In the genomic region with DNA sequence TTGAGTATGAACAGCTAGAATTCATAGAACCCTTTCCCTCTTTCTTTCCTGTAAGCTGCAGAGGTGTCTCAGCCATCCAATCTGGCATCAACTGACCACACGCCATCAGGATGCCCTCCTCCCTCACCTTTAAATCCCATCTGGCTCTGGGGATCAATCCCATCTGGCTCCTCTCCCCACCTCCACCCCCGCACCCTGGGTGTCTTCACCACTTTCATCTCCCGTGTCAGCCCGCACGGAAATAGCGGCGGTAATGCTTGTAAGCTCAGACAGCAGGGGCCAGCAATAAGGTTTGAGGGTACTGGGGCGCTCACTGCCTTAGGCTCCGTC, we compare ENCODE assay signal across 9 cellular contexts. TPM values are rescaled to one million over a fixed set of nuclear protein-coding genes. Genes with fewer than 3 reads are reported as not detected.
DNase-seq lines count a peak whose midpoint lies in the region; FAIRE-seq and TF ChIP-seq lines count a peak whose summit lies in the region.
"Had no signal": no experiment of that assay in that cellular context is flagged by ENCODE, and none has a peak within 500 bp of the region (broad histone marks: within the 10 kb centered on the region; RNA-seq: fewer than 3 reads in every experiment).

No MANE protein-coding gene starts in this region.

- H3K4ac ChIP-seq in H1 (replicated peaks; ENCODE audit: insufficient read length, low read depth, low read length), result no peak overlapping the region
- no peak overlapping the region for H3K4ac ChIP-seq in trophoblast cell (ENCODE audit: low read depth, low read length)

- H4K20me1 ChIP-seq in H1 (replicated peaks in 1 of 2; ENCODE audit: control insufficient read depth in 1 of 2, insufficient read depth in 2 of 2, low read length in 2 of 2), result peaks cover 0 to 2% of the 10 kb centered on the region in 2 experiments

- H2BK12ac ChIP-seq in H1 (ENCODE audit: low read depth, low read length) (no peak overlapping the region), trophoblast cell (ENCODE audit: low read length) (no peak overlapping the region)

- POLR2A ChIA-PET in H1 (lab: Charles Lee; ENCODE audit: partially characterized antibody), result interaction anchor here (0.6 to 14.9 kb wide), 19 partner anchors 7 to 131 kb away, joined by 3 to 190 read pairs (median 6); partner anchors contain the start of genes ABCB6, ANKZF1, ATG9A and CNPPD1

- H4K12ac ChIP-seq in trophoblast cell (ENCODE audit: low read depth, low read length), result no peak overlapping the region

- peak overlapping the region in 3 of 4 experiments; percentile 17 to 52 (median 20); a peak in 4 of 7 replicates for H3K9ac ChIP-seq in H1 (replicated peaks in 1 of 4; ENCODE audit: extremely low read depth in 1 of 4, low read depth in 3 of 4, low read length in 3 of 4)
- no peak overlapping the region for H3K9ac ChIP-seq in parathyroid adenoma
- H3K9ac ChIP-seq in trophoblast cell (ENCODE audit: low read length), result no peak overlapping the region

- peak overlapping the region; percentile 14; the same call in 1 of the 2 replicates for H2AFZ ChIP-seq in H1 (ENCODE audit: low read length)
- peak overlapping the region; percentile 72 for H2AFZ ChIP-seq in parathyroid adenoma
- no peak overlapping the region for H2AFZ ChIP-seq in trophoblast cell (ENCODE audit: insufficient read depth, low read length, poor library complexity)

- H4K91ac ChIP-seq in H1 (replicated peaks; ENCODE audit: insufficient read length, low read length) (no peak overlapping the region), trophoblast cell (ENCODE audit: low read depth, low read length) (no peak overlapping the region)

- H3K4me2 ChIP-seq in H1 (ENCODE audit: insufficient read depth in 1 of 2, low read depth in 2 of 2, low read length in 2 of 2) (peak overlapping the region; percentile 85 to 92), parathyroid adenoma (ENCODE audit: low read length) (peak overlapping the region; percentile 97), trophoblast cell (ENCODE audit: low read length) (no peak overlapping the region)

- H3K27ac ChIP-seq in SJCRH30 (peak overlapping the region; percentile 80), H1 (ENCODE audit: low read depth, low read length) (no peak overlapping the region), parathyroid adenoma (peak overlapping the region; percentile 75), trophoblast cell (ENCODE audit: low read depth, low read length) (no peak overlapping the region)

- FAIRE-seq in GM19239 (lab: Jason Lieb, UNC), result peak; percentile 62
- no peak for FAIRE-seq in H1 (lab: Jason Lieb, UNC)
- FAIRE-seq: TTC549 had no signal

- H3K27me3 ChIP-seq in SJCRH30 (peaks cover 4% of the 10 kb centered on the region; the same call in 1 of the 2 replicates), H1 (replicated peaks in 1 of 4; ENCODE audit: control insufficient read depth in 3 of 4, extremely low read depth in 1 of 4, insufficient read depth in 3 of 4, low read length in 3 of 4) (peaks cover 16 to 43% (median 35%) of the 10 kb centered on the region in 4 experiments), parathyroid adenoma (ENCODE audit: control insufficient read depth, insufficient read depth, low read length) (no peaks in the 10 kb centered on the region), trophoblast cell (ENCODE audit: insufficient read depth, low read length) (peaks cover 44% of the 10 kb centered on the region)

- CTCF ChIA-PET in H1 (lab: Charles Lee; ENCODE audit: partially characterized antibody), result interaction anchor here (0.6 to 6.6 kb wide), 14 partner anchors 9 to 116 kb away, joined by 3 to 118 read pairs (median 3); partner anchors contain the start of genes DNAJB2 and ZFAND2B

- peak overlapping the region; percentile 95; the same call in 1 of the 2 replicates for H2BK15ac ChIP-seq in H1 (ENCODE audit: low read length)

- no peak for TF ChIP-seq RAD21 in H1 (IDR thresholded peaks at IDR 0.05 in 1 of 2, conservative IDR thresholded peaks at IDR 0.05 in 1 of 2; ENCODE audit: low read depth in 2 of 2, low read length in 2 of 2)

- H2BK20ac ChIP-seq in H1 (ENCODE audit: low read length), result no peak overlapping the region

- H3K23ac ChIP-seq in H1 (ENCODE audit: insufficient read length), result no peak overlapping the region
- H3K23ac ChIP-seq in trophoblast cell (ENCODE audit: low read length), result no peak overlapping the region

- peak overlapping the region; percentile 84; the same call in 1 of the 2 replicates for H4K8ac ChIP-seq in H1 (ENCODE audit: extremely low read depth, insufficient read depth, low read length)
- H4K8ac ChIP-seq in trophoblast cell (ENCODE audit: low read depth, low read length), result no peak overlapping the region

- H3K79me1 ChIP-seq in H1 (ENCODE audit: low read depth, low read length) (peaks cover 2% of the 10 kb centered on the region; the same call in 1 of the 2 replicates), trophoblast cell (ENCODE audit: low read length) (no peaks in the 10 kb centered on the region)

- peaks cover 31% of the 10 kb centered on the region for H3K4me1 ChIP-seq in SJCRH30
- H3K4me1 ChIP-seq in H1 (replicated peaks in 1 of 4; ENCODE audit: control insufficient read depth in 3 of 4, insufficient read depth in 4 of 4, low read length in 3 of 4), result peaks cover 5 to 14% (median 9%) of the 10 kb centered on the region in 4 experiments
- peaks cover 30% of the 10 kb centered on the region for H3K4me1 ChIP-seq in parathyroid adenoma
- peaks cover 18 to 26% of the 10 kb centered on the region in 2 experiments for H3K4me1 ChIP-seq in trophoblast cell (ENCODE audit: control insufficient read depth in 1 of 2, insufficient read depth in 2 of 2, low read length in 2 of 2)

- H3K9me3 ChIP-seq in SJCRH30 (replicated peaks) (no peaks in the 10 kb centered on the region), H1 (ENCODE audit: insufficient read depth in 2 of 2, low read depth in 1 of 2, low read length in 1 of 2) (no peaks in the 10 kb centered on the region), parathyroid adenoma (ENCODE audit: control insufficient read depth, low read length) (no peaks in the 10 kb centered on the region), trophoblast cell (ENCODE audit: insufficient read depth, low read depth, low read length) (peaks cover 10% of the 10 kb centered on the region)

- H3K4me3 ChIP-seq in SJCRH30 (peak overlapping the region; percentile 68), H1 (ENCODE audit: extremely low read depth in 1 of 4, insufficient read depth in 2 of 4, low read depth in 3 of 4, low read length in 4 of 4) (peak overlapping the region; percentile 46 to 64 (median 57)), parathyroid adenoma (ENCODE audit: low read depth, low read length) (peak overlapping the region; percentile 73), trophoblast cell (ENCODE audit: low read depth, low read length) (no peak overlapping the region)

- no peak overlapping the region for H4K5ac ChIP-seq in H1 (ENCODE audit: insufficient read length, low read depth, low read length)

- H2BK120ac ChIP-seq in H1 (replicated peaks; ENCODE audit: low read depth, low read length), result no peak overlapping the region
- no peak overlapping the region for H2BK120ac ChIP-seq in trophoblast cell (ENCODE audit: insufficient read depth, low read length, poor library complexity)

- H2BK5ac ChIP-seq in H1 (ENCODE audit: low read depth, low read length) (peak overlapping the region; percentile 44; the same call in 1 of the 2 replicates), trophoblast cell (ENCODE audit: low read depth, low read length, poor library complexity) (no peak overlapping the region)

- DNase-seq in GM19239 (ENCODE audit: insufficient read length, low spot score) (no peak), SJCRH30 (no peak), H1 (ENCODE audit: low read depth in 1 of 2, low spot score in 2 of 2) (no peak), trophoblast cell (no peak), NK-92 (lab: John Stamatoyannopoulos, UW; ENCODE audit: unreplicated experiment) (no peak), GM19238 (ENCODE audit: insufficient read length, low spot score) (no peak), SHP77 treated with DMSO at 0.1 percent for 48 hours (lab: John Stamatoyannopoulos, UW) (no peak)

- no peak for TF ChIP-seq POLR2A in H1 (IDR thresholded peaks at IDR 0.05; ENCODE audit: control extremely low read depth in 1 of 2, low read depth in 2 of 2, low read length in 2 of 2)

- WGBS in H1 (ENCODE audit: extremely low coverage in 1 of 2, insufficient coverage in 1 of 2, insufficient read length in 1 of 2, insufficient replicate concordance in 2 of 2, low coverage in 1 of 2, low lambda C conversion rate in 2 of 2, missing lambda C conversion rate in 1 of 2), 2 experiments, result 7% methylated on average over 9 of the region's 9 CpGs; no CpG with 5 or more reads in 1 of the 2 experiments
- WGBS in trophoblast cell (ENCODE audit: extremely low coverage, insufficient coverage, insufficient read length), result no CpG with 5 or more reads among the region's 9 CpGs

- peaks cover 3% of the 10 kb centered on the region for H3K36me3 ChIP-seq in SJCRH30
- peaks cover 0 to 9% (median 5%) of the 10 kb centered on the region in 4 experiments; a peak in 4 of 8 replicates for H3K36me3 ChIP-seq in H1 (ENCODE audit: control insufficient read depth in 2 of 4, insufficient read depth in 4 of 4, low read length in 3 of 4)
- H3K36me3 ChIP-seq in parathyroid adenoma (ENCODE audit: control insufficient read depth, insufficient read depth, low read length), result no peaks in the 10 kb centered on the region
- H3K36me3 ChIP-seq in trophoblast cell (ENCODE audit: control insufficient read depth in 1 of 2, insufficient read depth in 2 of 2, low read length in 2 of 2), result peaks cover 6 to 10% of the 10 kb centered on the region in 2 experiments

- H2AK5ac ChIP-seq in H1 (ENCODE audit: low read depth, low read length), result no peak overlapping the region
- H2AK5ac ChIP-seq in trophoblast cell (ENCODE audit: low read length), result no peak overlapping the region

- peaks cover 17% of the 10 kb centered on the region for H3K23me2 ChIP-seq in H1 (ENCODE audit: low read depth, low read length)

- H3K18ac ChIP-seq in H1 (ENCODE audit: extremely low read depth, low read length), result peak overlapping the region; percentile 25
- no peak overlapping the region for H3K18ac ChIP-seq in trophoblast cell (ENCODE audit: low read length)

- no peak overlapping the region for H3K14ac ChIP-seq in H1 (ENCODE audit: insufficient read length)
- H3K14ac ChIP-seq in trophoblast cell (ENCODE audit: low read length), result no peak overlapping the region

- TF ChIP-seq EP300 in H1 (IDR thresholded peaks at IDR 0.05; ENCODE audit: borderline replicate concordance in 1 of 2, low read depth in 2 of 2, low read length in 2 of 2), result no peak

- H3K56ac ChIP-seq in H1 (replicated peaks; ENCODE audit: insufficient read length, low read depth, low read length), result no peak overlapping the region

- H3K79me2 ChIP-seq in H1 (ENCODE audit: control insufficient read depth in 1 of 2, insufficient read depth in 2 of 2, low read length in 2 of 2) (no peaks in the 10 kb centered on the region), parathyroid adenoma (peaks cover 2% of the 10 kb centered on the region), trophoblast cell (ENCODE audit: control insufficient read depth, insufficient read depth, low read length, poor library complexity) (no peaks in the 10 kb centered on the region)

- TF ChIP-seq CTCF in H1 (IDR thresholded peaks at IDR 0.05; ENCODE audit: control extremely low read depth in 1 of 3, insufficient read depth in 1 of 3, low read depth in 1 of 3, low read length in 3 of 3) (no peak), parathyroid adenoma (IDR thresholded peaks at IDR 0.05) (no peak)

RNA-seq across cellular contexts. Expression of gene TUBA4B, which starts 0.5 kb away (rescaled TPM):
- total RNA-seq in SJCRH30 (2014; rRNA removed; shearing (Covaris generic)), result 0.08 TPM in 1 of 2 replicates, not detected in the other
- 0.24 TPM in 1 of 2 replicates, not detected in the other for total RNA-seq in H1 (2021; fragmentation: NEBNext Ultra II Directional; extraction: Animal tissue kit (Norgen Biotek cat#: 25700))
- 0.08 and 0.25 TPM in 2 replicates for polyA plus RNA-seq in H1 (2011; rRNA removed)
- polyA plus RNA-seq in H1 (2011; cell fraction: cytosol; rRNA removed), result 0.10 TPM
- 0.23 TPM for polyA plus RNA-seq in H1 (2011; cell fraction: nucleus; rRNA removed)
- polyA plus RNA-seq in H1 (2012, experiment 1 of 2), result not detected in 4 replicates
- polyA plus RNA-seq in H1 (2012, experiment 2 of 2), result not detected
- polyA plus RNA-seq in H1 (2013, experiment 1 of 2), result 0.08 TPM
- polyA plus RNA-seq in H1 (2013, experiment 2 of 2), result 0.07 TPM
- polyA minus RNA-seq in H1 (2011; rRNA and poly(A)+ RNA removed), result 0.13 TPM in 1 of 2 replicates, not detected in the other
- not detected for polyA minus RNA-seq in H1 (2011; cell fraction: cytosol; rRNA and poly(A)+ RNA removed)
- not detected for polyA minus RNA-seq in H1 (2011; cell fraction: nucleus; rRNA and poly(A)+ RNA removed)
- not detected in 2 replicates for polyA plus RNA-seq in trophoblast cell (2013)

RNA-seq across cellular contexts. Expression of gene TUBA4A, which starts 1.2 kb away (rescaled TPM):
- 188 and 197 TPM in 2 replicates for total RNA-seq in SJCRH30 (2014; rRNA removed; shearing (Covaris generic))
- total RNA-seq in H1 (2021; fragmentation: NEBNext Ultra II Directional; extraction: Animal tissue kit (Norgen Biotek cat#: 25700)), result 59.5 and 67.3 TPM in 2 replicates
- 172 and 174 TPM in 2 replicates for polyA plus RNA-seq in H1 (2011; rRNA removed)
- polyA plus RNA-seq in H1 (2011; cell fraction: cytosol; rRNA removed), result 93.1 TPM
- polyA plus RNA-seq in H1 (2011; cell fraction: nucleus; rRNA removed), result 114 TPM
- 59.2 to 76.9 TPM (median 63.8 TPM) in 4 replicates for polyA plus RNA-seq in H1 (2012, experiment 1 of 2)
- polyA plus RNA-seq in H1 (2012, experiment 2 of 2), result 64.6 TPM
- 87.7 TPM for polyA plus RNA-seq in H1 (2013, experiment 1 of 2)
- 77.5 TPM for polyA plus RNA-seq in H1 (2013, experiment 2 of 2)
- polyA minus RNA-seq in H1 (2011; rRNA and poly(A)+ RNA removed), result 31.2 and 39.5 TPM in 2 replicates
- 15.0 TPM for polyA minus RNA-seq in H1 (2011; cell fraction: cytosol; rRNA and poly(A)+ RNA removed)
- 20.9 TPM for polyA minus RNA-seq in H1 (2011; cell fraction: nucleus; rRNA and poly(A)+ RNA removed)
- polyA plus RNA-seq in trophoblast cell (2013), result 6.6 and 6.9 TPM in 2 replicates

RNA-seq across cellular contexts. Expression of gene STK16, which starts 7.3 kb away (rescaled TPM):
- total RNA-seq in SJCRH30 (2014; rRNA removed; shearing (Covaris generic)), result 11.0 and 12.7 TPM in 2 replicates
- 17.0 and 21.3 TPM in 2 replicates for total RNA-seq in H1 (2021; fragmentation: NEBNext Ultra II Directional; extraction: Animal tissue kit (Norgen Biotek cat#: 25700))
- 51.4 and 69.9 TPM in 2 replicates for polyA plus RNA-seq in H1 (2011; rRNA removed)
- 57.6 TPM for polyA plus RNA-seq in H1 (2011; cell fraction: cytosol; rRNA removed)
- 61.7 TPM for polyA plus RNA-seq in H1 (2011; cell fraction: nucleus; rRNA removed)
- 24.0 to 34.8 TPM (median 27.4 TPM) in 4 replicates for polyA plus RNA-seq in H1 (2012, experiment 1 of 2)
- polyA plus RNA-seq in H1 (2012, experiment 2 of 2), result 17.0 TPM
- 12.3 TPM for polyA plus RNA-seq in H1 (2013, experiment 1 of 2)
- 10.4 TPM for polyA plus RNA-seq in H1 (2013, experiment 2 of 2)
- 36.1 and 47.0 TPM in 2 replicates for polyA minus RNA-seq in H1 (2011; rRNA and poly(A)+ RNA removed)
- polyA minus RNA-seq in H1 (2011; cell fraction: cytosol; rRNA and poly(A)+ RNA removed), result 12.3 TPM
- 36.2 TPM for polyA minus RNA-seq in H1 (2011; cell fraction: nucleus; rRNA and poly(A)+ RNA removed)
- polyA plus RNA-seq in trophoblast cell (2013), result 11.7 and 13.6 TPM in 2 replicates

RNA-seq across cellular contexts. Expression of gene GLB1L, which starts 7.3 kb away (rescaled TPM):
- 2.9 and 4.2 TPM in 2 replicates for total RNA-seq in SJCRH30 (2014; rRNA removed; shearing (Covaris generic))
- total RNA-seq in H1 (2021; fragmentation: NEBNext Ultra II Directional; extraction: Animal tissue kit (Norgen Biotek cat#: 25700)), result 3.2 and 3.7 TPM in 2 replicates
- 3.7 and 4.0 TPM in 2 replicates for polyA plus RNA-seq in H1 (2011; rRNA removed)
- polyA plus RNA-seq in H1 (2011; cell fraction: cytosol; rRNA removed), result 4.0 TPM
- 7.6 TPM for polyA plus RNA-seq in H1 (2011; cell fraction: nucleus; rRNA removed)
- 2.2 to 4.8 TPM (median 3.3 TPM) in 4 replicates for polyA plus RNA-seq in H1 (2012, experiment 1 of 2)
- polyA plus RNA-seq in H1 (2012, experiment 2 of 2), result 1.3 TPM
- 4.1 TPM for polyA plus RNA-seq in H1 (2013, experiment 1 of 2)
- polyA plus RNA-seq in H1 (2013, experiment 2 of 2), result 3.8 TPM
- polyA minus RNA-seq in H1 (2011; rRNA and poly(A)+ RNA removed), result 2.5 and 3.3 TPM in 2 replicates
- 1.8 TPM for polyA minus RNA-seq in H1 (2011; cell fraction: cytosol; rRNA and poly(A)+ RNA removed)
- polyA minus RNA-seq in H1 (2011; cell fraction: nucleus; rRNA and poly(A)+ RNA removed), result 7.1 TPM
- polyA plus RNA-seq in trophoblast cell (2013), result 2.3 and 2.8 TPM in 2 replicates

RNA-seq across cellular contexts. Expression of gene ANKZF1, which starts 22.9 kb away (rescaled TPM):
- 19.2 and 28.7 TPM in 2 replicates for total RNA-seq in SJCRH30 (2014; rRNA removed; shearing (Covaris generic))
- total RNA-seq in H1 (2021; fragmentation: NEBNext Ultra II Directional; extraction: Animal tissue kit (Norgen Biotek cat#: 25700)), result 44.4 and 50.1 TPM in 2 replicates
- polyA plus RNA-seq in H1 (2011; rRNA removed), result 32.5 and 43.7 TPM in 2 replicates
- 45.5 TPM for polyA plus RNA-seq in H1 (2011; cell fraction: cytosol; rRNA removed)
- 197 TPM for polyA plus RNA-seq in H1 (2011; cell fraction: nucleus; rRNA removed)
- polyA plus RNA-seq in H1 (2012, experiment 1 of 2), result 46.6 to 53.3 TPM (median 50.4 TPM) in 4 replicates
- polyA plus RNA-seq in H1 (2012, experiment 2 of 2), result 26.9 TPM
- polyA plus RNA-seq in H1 (2013, experiment 1 of 2), result 31.9 TPM
- 30.1 TPM for polyA plus RNA-seq in H1 (2013, experiment 2 of 2)
- polyA minus RNA-seq in H1 (2011; rRNA and poly(A)+ RNA removed), result 33.2 and 37.7 TPM in 2 replicates
- polyA minus RNA-seq in H1 (2011; cell fraction: cytosol; rRNA and poly(A)+ RNA removed), result 29.0 TPM
- polyA minus RNA-seq in H1 (2011; cell fraction: nucleus; rRNA and poly(A)+ RNA removed), result 67.9 TPM
- 36.3 and 38.3 TPM in 2 replicates for polyA plus RNA-seq in trophoblast cell (2013)

Comparison
In these comparisons a context has a peak if more than half of its experiments do, and no peak if none do; other contexts are left out.
1. H3K27ac ChIP-seq: peak in SJCRH30 (single experiment) and parathyroid adenoma (single experiment); none in H1 (single experiment) and trophoblast cell (single experiment).
2. H3K9ac ChIP-seq: peak in H1 (3 of 4); none in parathyroid adenoma (single experiment) and trophoblast cell (single experiment).